In genomic region chr20:53122853-53123252, GRCh38 we compare ENCODE assay signal across 25 cellular contexts.
"Had no signal": no experiment of that assay in that cellular context is flagged by ENCODE, and none has a peak within 500 bp of the region (broad histone marks: within the 10 kb centered on the region; RNA-seq: fewer than 3 reads in every experiment).

No MANE protein-coding gene starts in this region.

- ATAC-seq: esophagus mucosa; gastrocnemius medialis; stimulated activated effector memory CD8-positive, alpha-beta T cell treated with anti-CD3 and anti-CD28 coated beads, Interleukin-12 subunit alpha, Interleukin-12 subunit beta, amount 100 ng/mL, for 72 hours had no signal

- H3K4me3 Mint-ChIP-seq: dendritic cell treated with granulocyte-macrophage colony-stimulating factor and Interleukin-4, amounts not matched to agents 40 ng/mL and 50 ng/mL, for 4 days; endodermal cell; nephron; stimulated activated effector memory CD8-positive, alpha-beta T cell treated with anti-CD3 and anti-CD28 coated beads, Interleukin-12 subunit alpha, Interleukin-12 subunit beta, amount 100 ng/mL, for 72 hours had no signal

- H3K27ac ChIP-seq: colonic mucosa, epithelial cell of prostate, gastrocnemius medialis, prostate gland, stomach, thyroid gland had no signal

- H3K4me1 ChIP-seq: colonic mucosa, gastrocnemius medialis, prostate gland, right atrium auricular region, stomach, thyroid gland had no signal

- H3K9me3 ChIP-seq: colonic mucosa, gastrocnemius medialis, prostate gland, right atrium auricular region, stomach, thyroid gland had no signal

- H3K4me3 ChIP-seq: colonic mucosa, gastrocnemius medialis, prostate gland, right atrium auricular region, smooth muscle cell, stomach, thyroid gland had no signal

- H3K4me2 ChIP-seq: smooth muscle cell had no signal

- H3K27me3 Mint-ChIP-seq: naive thymus-derived CD4-positive, alpha-beta T cell had no signal

- H3K4me1 Mint-ChIP-seq: endodermal cell; stimulated activated effector memory CD8-positive, alpha-beta T cell treated with anti-CD3 and anti-CD28 coated beads, Interleukin-12 subunit alpha, Interleukin-12 subunit beta, amount 100 ng/mL, for 72 hours had no signal

- DNase-seq: colonic mucosa; effector CD8-positive, alpha-beta T cell; endodermal cell; foreskin fibroblast; gastrocnemius medialis; head of caudate nucleus; mesenchymal stem cell; midbrain; naive thymus-derived CD4-positive, alpha-beta T cell; nucleus accumbens; stimulated activated CD4-positive, alpha-beta T cell treated with anti-CD3 and anti-CD28 coated beads, Interleukin-12 subunit alpha, Interleukin-12 subunit beta, amount 100 ng/mL, for 4 hours; stimulated activated CD4-positive, alpha-beta T cell treated with anti-CD3 and anti-CD28 coated beads, Interleukin-2, amount 100 ng/mL, for 24 hours; stimulated activated CD4-positive, alpha-beta T cell treated with anti-CD3 and anti-CD28 coated beads, Interleukin-4, amount 100 ng/mL, for 24 hours; stimulated activated naive CD4-positive, alpha-beta T cell treated with Interleukin-2 at 50 U/mL for 16 hours; stomach; thyroid gland; trophoblast cell had no signal

- H3K36me3 ChIP-seq: colonic mucosa, gastrocnemius medialis, prostate gland, right atrium auricular region, stomach, thyroid gland had no signal

- H3K9me3 Mint-ChIP-seq: dendritic cell treated with granulocyte-macrophage colony-stimulating factor and Interleukin-4, amounts not matched to agents 40 ng/mL and 50 ng/mL, for 4 days; endodermal cell; stimulated activated effector memory CD8-positive, alpha-beta T cell treated with anti-CD3 and anti-CD28 coated beads, Interleukin-12 subunit alpha, Interleukin-12 subunit beta, amount 100 ng/mL, for 72 hours had no signal

- H3K27me3 ChIP-seq: colonic mucosa, gastrocnemius medialis, right atrium auricular region, stomach, thyroid gland had no signal

- H3K36me3 Mint-ChIP-seq: stimulated activated effector memory CD8-positive, alpha-beta T cell treated with anti-CD3 and anti-CD28 coated beads, Interleukin-12 subunit alpha, Interleukin-12 subunit beta, amount 100 ng/mL, for 72 hours had no signal

- H3K27ac Mint-ChIP-seq: dendritic cell treated with granulocyte-macrophage colony-stimulating factor and Interleukin-4, amounts not matched to agents 40 ng/mL and 50 ng/mL, for 4 days; endodermal cell; nephron; stimulated activated effector memory CD8-positive, alpha-beta T cell treated with anti-CD3 and anti-CD28 coated beads, Interleukin-12 subunit alpha, Interleukin-12 subunit beta, amount 100 ng/mL, for 72 hours had no signal
